1 cellular context compared by ENCODE assay signal in the genomic region with DNA sequence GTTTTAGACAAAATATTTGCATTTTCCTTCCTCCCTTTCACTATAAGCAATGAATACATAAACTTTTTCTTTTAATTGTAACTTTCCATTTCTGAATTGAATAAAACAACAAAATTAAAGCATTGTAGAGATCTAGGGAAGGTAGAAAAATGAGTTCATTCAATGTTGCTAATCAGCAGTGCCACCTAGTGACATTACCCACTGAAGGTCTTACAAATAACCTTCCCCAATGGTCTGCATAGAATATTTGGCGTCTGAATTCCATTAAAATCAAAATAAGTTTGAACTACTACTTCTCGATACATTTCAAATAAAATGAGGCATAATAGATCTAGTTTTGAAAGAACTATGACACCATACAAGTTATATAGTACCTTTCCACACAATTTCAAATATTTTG.
TF ChIP-seq lines count a peak whose summit lies in the region.

No MANE protein-coding gene starts in this region.

TF ChIP-seq in GM23338, 12 proteins besides CTCF, POLR2A, EP300 and RAD21 (continued from another document):
- TF ChIP-seq ZNF462 (CRISPR knock-in tag; IDR thresholded peaks at IDR 0.05) = no peak
- no peak for TF ChIP-seq JUNB (IDR thresholded peaks at IDR 0.05; ENCODE audit: unreplicated experiment)
- TF ChIP-seq EZH2phosphoT487 (IDR thresholded peaks at IDR 0.05; ENCODE audit: unreplicated experiment) = no peak
